Comparison of ENCODE assay signal across 26 cellular contexts in genomic region chr21:31926498-31926897, GRCh38. TPM values are rescaled to one million over a fixed set of nuclear protein-coding genes. Genes with fewer than 3 reads are reported as not detected.
A peak's percentile ranks its signal among the peaks of the same experiment; 100 is the strongest.
DNase-seq lines count a peak whose midpoint lies in the region; ATAC-seq, FAIRE-seq and TF ChIP-seq lines count a peak whose summit lies in the region.
"Had no signal": no experiment of that assay in that cellular context is flagged by ENCODE, and none has a peak within 500 bp of the region (broad histone marks: within the 10 kb centered on the region; RNA-seq: fewer than 3 reads in every experiment).

No MANE protein-coding gene starts in this region.

- no peak for ATAC-seq in K562
- no peak for ATAC-seq in heart left ventricle

- H3K4me3 ChIP-seq in K562: no peak overlapping the region
- no peak overlapping the region for H3K4me3 ChIP-seq in heart left ventricle
- H3K4me3 ChIP-seq: BLaER1 had no signal

- POLR2A ChIA-PET in K562 (lab: Yijun Ruan, JAX): no interaction called here

- CTCF ChIA-PET in K562 (lab: Yijun Ruan, JAX; ENCODE audit: low intra/inter-chr PET ratio): no interaction called here

- H3K9ac ChIP-seq in K562 (ENCODE audit: insufficient read depth in 1 of 2, low read depth in 2 of 2, low read length in 2 of 2): no peak overlapping the region
- H3K9ac ChIP-seq: BLaER1 had no signal

- TF ChIP-seq POLR2A in K562 (conservative IDR thresholded peaks at IDR 0.05) (no peak), heart left ventricle (IDR thresholded peaks at IDR 0.05) (no peak)

- intact Hi-C loops in K562 (cut with micrococcal nuclease) (no loop called here), heart left ventricle (cut with DNase I) (no loop called here)

- BruUV-seq in K562 (replicated peaks; lab: Mats Ljungman, UMichigan): no TSS peak

- in situ Hi-C loops in K562 (cut with MboI): no loop called here

- no peak for TF ChIP-seq EP300 in K562 (IDR thresholded peaks at IDR 0.05; ENCODE audit: low read length)

- peaks cover 5% of the 10 kb centered on the region for H3K9me3 Mint-ChIP-seq in activated naive CD4-positive, alpha-beta T cell treated with anti-CD3 and anti-CD28 coated beads, Interleukin-2, amount 50 U/mL, for 24 hours

- DNase-seq in activated naive CD4-positive, alpha-beta T cell (lab: John Stamatoyannopoulos, UW): no peak
- DNase-seq in K562 (ENCODE audit: extremely low read depth in 1 of 4, low spot score in 3 of 4) (no peak), islet precursor cell (peak; percentile 2), DMS53 treated with DMSO at 0.1 percent for 48 hours (lab: John Stamatoyannopoulos, UW; ENCODE audit: unreplicated experiment) (no peak), heart left ventricle (no peak)
- no peak for DNase-seq in central memory CD4-positive, alpha-beta T cell
- DNase-seq: 8988T; ACHN; BE2C; C1 segment of cervical spinal cord; CD4-positive, alpha-beta memory T cell; CD4-positive, CD25-positive, alpha-beta regulatory T cell; CD8-positive, alpha-beta memory T cell; COR-L47; DMS 273 treated with DMSO at 0.1 percent for 48 hours; DMS153; DMS53; DMS79 treated with DMSO at 0.1 percent for 48 hours; GF-D8 had no signal

- H3K27me3 Mint-ChIP-seq in activated naive CD4-positive, alpha-beta T cell treated with anti-CD3 and anti-CD28 coated beads, Interleukin-2, amount 50 U/mL, for 24 hours: peaks cover 5% of the 10 kb centered on the region

- FAIRE-seq in K562 (lab: Jason Lieb, UNC): no peak
- FAIRE-seq: A204.1, G401.6, GM12891, GM19239 had no signal

- H3K36me3 Mint-ChIP-seq in activated naive CD4-positive, alpha-beta T cell treated with anti-CD3 and anti-CD28 coated beads, Interleukin-2, amount 50 U/mL, for 24 hours: no peaks in the 10 kb centered on the region
- H3K36me3 Mint-ChIP-seq: CD14-positive monocyte; CD4-positive, alpha-beta memory T cell; CD4-positive, CD25-positive, alpha-beta regulatory T cell; CD8-positive, alpha-beta memory T cell had no signal

- H3K27me3 ChIP-seq in K562 (ENCODE audit: control insufficient read depth in 2 of 2, insufficient read depth in 2 of 2, low read length in 2 of 2) (peaks cover 10 to 34% of the 10 kb centered on the region in 2 experiments; a peak in 4 of 5 replicates), heart left ventricle (peaks cover 0 to under 1% (median 0%) of the 10 kb centered on the region in 9 donors)
- H3K27me3 ChIP-seq: BE2C, BLaER1 had no signal

- no peak overlapping the region for H3K4me2 ChIP-seq in K562 (ENCODE audit: insufficient read depth, low read length)
- H3K4me2 ChIP-seq: BLaER1 had no signal

- no peak for TF ChIP-seq RAD21 in K562 (CRISPR knock-in tag; conservative IDR thresholded peaks at IDR 0.05 in 1 of 2, IDR thresholded peaks at IDR 0.05 in 1 of 2)

- H3K79me2 ChIP-seq in K562 (ENCODE audit: control insufficient read depth, insufficient read depth, low read length): no peaks in the 10 kb centered on the region

- TF ChIP-seq CTCF in K562 (IDR thresholded peaks at IDR 0.05 in 2 of 3, conservative IDR thresholded peaks at IDR 0.05 in 1 of 3; ENCODE audit: insufficient read depth in 2 of 3, low read depth in 1 of 3, low read length in 3 of 3) (no peak), heart left ventricle (IDR thresholded peaks at IDR 0.05) (no peak)

- no peak overlapping the region for H2AFZ ChIP-seq in K562 (ENCODE audit: low read depth, low read length)

- no peak overlapping the region for H3K4me3 Mint-ChIP-seq in activated naive CD4-positive, alpha-beta T cell treated with anti-CD3 and anti-CD28 coated beads, Interleukin-2, amount 50 U/mL, for 24 hours
- H3K4me3 Mint-ChIP-seq: CD14-positive monocyte; CD4-positive, alpha-beta memory T cell; CD4-positive, CD25-positive, alpha-beta regulatory T cell; CD8-positive, alpha-beta memory T cell had no signal

- H3K9me3 ChIP-seq in K562 (replicated peaks; ENCODE audit: control insufficient read depth, insufficient read depth, low read depth, low read length) (peaks cover 2% of the 10 kb centered on the region; the same call in 1 of the 2 replicates), heart left ventricle (peaks cover 0 to 9% (median 0%) of the 10 kb centered on the region in 12 donors)
- H3K9me3 ChIP-seq: BE2C had no signal

- H3K27ac Mint-ChIP-seq in activated naive CD4-positive, alpha-beta T cell treated with anti-CD3 and anti-CD28 coated beads, Interleukin-2, amount 50 U/mL, for 24 hours: peak overlapping the region; percentile 60
- H3K27ac Mint-ChIP-seq: CD14-positive monocyte; CD4-positive, CD25-positive, alpha-beta regulatory T cell had no signal

- no peaks in the 10 kb centered on the region for H3K4me1 ChIP-seq in K562 (replicated peaks in 1 of 2; ENCODE audit: control insufficient read depth in 2 of 2, insufficient read depth in 2 of 2, low read length in 2 of 2)
- H3K4me1 ChIP-seq in heart left ventricle: no peaks in the 10 kb centered on the region
- H3K4me1 ChIP-seq: BLaER1 had no signal

- H3K4me1 Mint-ChIP-seq in activated naive CD4-positive, alpha-beta T cell treated with anti-CD3 and anti-CD28 coated beads, Interleukin-2, amount 50 U/mL, for 24 hours: no peaks in the 10 kb centered on the region
- H3K4me1 Mint-ChIP-seq: CD14-positive monocyte; CD4-positive, CD25-positive, alpha-beta regulatory T cell; CD8-positive, alpha-beta memory T cell had no signal

- H3K36me3 ChIP-seq in K562 (ENCODE audit: control insufficient read depth, insufficient read depth, low read length): no peaks in the 10 kb centered on the region
- no peaks in the 10 kb centered on the region for H3K36me3 ChIP-seq in heart left ventricle

- H4K20me1 ChIP-seq in K562 (replicated peaks; ENCODE audit: control insufficient read depth, insufficient read depth, low read length): no peaks in the 10 kb centered on the region
- H4K20me1 ChIP-seq: BLaER1 had no signal

- no peak overlapping the region for H3K27ac ChIP-seq in K562 (ENCODE audit: extremely low read depth, low read depth, low read length)
- H3K27ac ChIP-seq in heart left ventricle: no peak overlapping the region
- H3K27ac ChIP-seq: BLaER1 had no signal

- no peaks in the 10 kb centered on the region for H3K9me1 ChIP-seq in K562 (ENCODE audit: control insufficient read depth, insufficient read depth, low read length)

- 4% methylated on average over 3 of the region's 3 CpGs for WGBS in K562 (ENCODE audit: insufficient coverage, low coverage, missing lambda C conversion rate)
- 97 to 98% (median 97%) methylated on average over 3 of the region's 3 CpGs for WGBS in heart left ventricle, 4 donors

TF ChIP-seq in K562, 482 proteins besides CTCF, POLR2A, EP300 and RAD21:
- TF ChIP-seq ETS1 (conservative IDR thresholded peaks at IDR 0.05; ENCODE audit: control insufficient read depth, low read depth, low read length) (no peak), ZBTB34 (CRISPR knock-in tag; IDR thresholded peaks at IDR 0.05) (no peak), RBM25 (IDR thresholded peaks at IDR 0.05; ENCODE audit: low read depth, low read length, severe bottlenecking) (peak; percentile 52), KDM2B (CRISPR knock-in tag; IDR thresholded peaks at IDR 0.05) (no peak), L3MBTL2 (IDR thresholded peaks at IDR 0.05) (no peak), NONO (IDR thresholded peaks at IDR 0.05; ENCODE audit: low read depth in 2 of 2, low read length in 1 of 2) (no peak), ZNF146 (CRISPR knock-in tag; IDR thresholded peaks at IDR 0.05; ENCODE audit: unreplicated experiment) (peak; percentile 89)
TF ChIP-seq in K562: peak in this region for 2.

RNA-seq across cellular contexts. Expression of gene HUNK, which starts 53.7 kb away (rescaled TPM):
- not detected in 2 replicates for total RNA-seq in K562 (2011; cell fraction: chromatin; rRNA removed; ENCODE audit: low replicate concordance)
- not detected in 2 replicates for total RNA-seq in K562 (2011; cell fraction: nucleolus; rRNA removed)
- not detected in 2 replicates for total RNA-seq in K562 (2011; cell fraction: nucleoplasm; rRNA removed)
- not detected in 2 replicates for total RNA-seq in K562 (2014; rRNA removed)
- total RNA-seq in K562 (2014; rRNA removed; fragmentation: Illumina TruSeq; extraction: Trizol): not detected in 2 replicates
- total RNA-seq in K562 (2015; rRNA removed; fragmentation: Illumina TruSeq; extraction: Trizol): not detected in 2 replicates
- total RNA-seq in K562 (2021): 0.02 TPM in 1 of 2 replicates, not detected in the other
- polyA plus RNA-seq in K562 (2011; rRNA removed): not detected in 2 replicates
- not detected in 2 replicates for polyA plus RNA-seq in K562 (2011; cell fraction: cytosol; rRNA removed)
- polyA plus RNA-seq in K562 (2011; cell fraction: nucleus; rRNA removed): not detected in 2 replicates
- not detected in 2 replicates for polyA plus RNA-seq in K562 (2012)
- not detected in 2 replicates for polyA plus RNA-seq in K562 (2014; fragmentation: Illumina TruSeq; extraction: Trizol)
- polyA plus RNA-seq in K562 (2014; fragmentation: Nextera tagmentation; extraction: Ambion mirVana): not detected
- polyA plus RNA-seq in K562 (2014; rRNA removed): not detected in 2 replicates
- not detected in 2 replicates for polyA minus RNA-seq in K562 (2011; rRNA and poly(A)+ RNA removed)
- polyA minus RNA-seq in K562 (2011; cell fraction: cytosol; rRNA and poly(A)+ RNA removed): not detected in 2 replicates
- polyA minus RNA-seq in K562 (2011; cell fraction: nucleus; rRNA and poly(A)+ RNA removed): not detected in 2 replicates
- total RNA-seq in heart left ventricle: 1 to 10 TPM in 2 of 9 donors, under 1 TPM in 7; 0.02 to 1.4 (median 0.22) TPM
- under 1 TPM; 0.04 to 0.30 TPM for polyA plus RNA-seq in heart left ventricle
- total RNA-seq: CD4-positive, CD25-positive, alpha-beta regulatory T cell had no signal
- polyA plus RNA-seq: CD14-positive monocyte; CD4-positive, CD25-positive, alpha-beta regulatory T cell had no signal
